ENCODE assay signal across 1 cellular context in the genomic region with DNA sequence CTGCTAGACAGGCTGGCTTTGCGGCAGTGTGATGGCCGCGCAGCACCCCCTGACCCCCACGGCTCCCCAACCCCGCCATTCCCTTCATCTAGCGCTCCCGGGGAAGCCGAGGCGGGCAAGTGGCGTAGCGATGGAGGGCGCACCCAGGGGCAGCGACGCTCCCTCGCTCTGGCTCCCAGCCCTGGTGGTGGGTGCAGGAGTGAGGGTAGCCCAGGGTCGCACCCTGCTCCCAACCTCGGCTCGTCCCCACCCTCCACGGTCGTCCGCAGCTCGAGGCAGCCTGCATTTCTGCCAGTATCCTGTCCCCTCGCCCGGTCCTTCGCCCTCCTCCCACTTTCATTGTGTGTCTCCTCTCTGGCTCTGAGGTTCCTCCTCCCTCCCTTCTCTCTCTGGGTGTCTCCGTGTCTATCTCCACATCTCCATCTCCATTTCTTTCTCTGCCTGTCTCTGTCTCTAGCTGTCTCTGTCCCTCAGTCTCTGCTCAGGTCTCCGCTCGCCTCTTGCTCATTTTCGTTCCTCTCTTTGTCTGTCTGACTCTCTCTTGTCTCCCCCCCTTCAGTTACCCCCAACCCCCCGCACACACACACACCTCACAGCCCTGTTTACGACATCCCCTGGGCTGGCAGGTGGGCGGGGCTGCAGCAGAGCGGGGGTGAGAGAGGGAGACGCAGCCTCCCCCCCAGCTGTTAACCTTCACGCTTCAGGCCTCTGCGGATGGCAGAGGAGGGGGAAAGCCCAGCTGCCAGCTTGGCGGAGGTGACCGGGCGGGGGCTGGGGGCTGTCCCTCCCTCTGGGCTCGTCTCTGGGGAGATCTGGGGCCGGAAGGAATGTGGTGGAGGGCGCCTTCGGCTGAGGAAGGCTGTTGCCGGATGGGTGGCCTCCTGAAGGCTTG.
TF ChIP-seq lines count a peak whose summit lies in the region.

No MANE protein-coding gene starts in this region.

TF ChIP-seq in GM12878, 131 proteins besides CTCF, POLR2A, EP300 and RAD21 (continued from another document):
- TF ChIP-seq, protein P1, sequence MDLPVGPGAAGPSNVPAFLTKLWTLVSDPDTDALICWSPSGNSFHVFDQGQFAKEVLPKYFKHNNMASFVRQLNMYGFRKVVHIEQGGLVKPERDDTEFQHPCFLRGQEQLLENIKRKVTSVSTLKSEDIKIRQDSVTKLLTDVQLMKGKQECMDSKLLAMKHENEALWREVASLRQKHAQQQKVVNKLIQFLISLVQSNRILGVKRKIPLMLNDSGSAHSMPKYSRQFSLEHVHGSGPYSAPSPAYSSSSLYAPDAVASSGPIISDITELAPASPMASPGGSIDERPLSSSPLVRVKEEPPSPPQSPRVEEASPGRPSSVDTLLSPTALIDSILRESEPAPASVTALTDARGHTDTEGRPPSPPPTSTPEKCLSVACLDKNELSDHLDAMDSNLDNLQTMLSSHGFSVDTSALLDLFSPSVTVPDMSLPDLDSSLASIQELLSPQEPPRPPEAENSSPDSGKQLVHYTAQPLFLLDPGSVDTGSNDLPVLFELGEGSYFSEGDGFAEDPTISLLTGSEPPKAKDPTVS (IDR thresholded peaks at IDR 0.05; ENCODE audit: low read depth, low read length) = no peak
- no peak for TF ChIP-seq STAT3 (IDR thresholded peaks at IDR 0.05; ENCODE audit: low read depth, low read length)
- no peak for TF ChIP-seq WRNIP1 (IDR thresholded peaks at IDR 0.05; ENCODE audit: borderline replicate concordance, low read depth, low read length)
- TF ChIP-seq ZNF24 (IDR thresholded peaks at IDR 0.05) = peak; percentile 65; the same call in 1 of the 2 replicates
- peak; percentile 85 for TF ChIP-seq TCF3 (IDR thresholded peaks at IDR 0.05; ENCODE audit: borderline replicate concordance, insufficient read depth, low read depth, low read length)
- TF ChIP-seq, protein P2, sequence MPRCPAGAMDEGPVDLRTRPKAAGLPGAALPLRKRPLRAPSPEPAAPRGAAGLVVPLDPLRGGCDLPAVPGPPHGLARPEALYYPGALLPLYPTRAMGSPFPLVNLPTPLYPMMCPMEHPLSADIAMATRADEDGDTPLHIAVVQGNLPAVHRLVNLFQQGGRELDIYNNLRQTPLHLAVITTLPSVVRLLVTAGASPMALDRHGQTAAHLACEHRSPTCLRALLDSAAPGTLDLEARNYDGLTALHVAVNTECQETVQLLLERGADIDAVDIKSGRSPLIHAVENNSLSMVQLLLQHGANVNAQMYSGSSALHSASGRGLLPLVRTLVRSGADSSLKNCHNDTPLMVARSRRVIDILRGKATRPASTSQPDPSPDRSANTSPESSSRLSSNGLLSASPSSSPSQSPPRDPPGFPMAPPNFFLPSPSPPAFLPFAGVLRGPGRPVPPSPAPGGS (IDR thresholded peaks at IDR 0.05; ENCODE audit: borderline replicate concordance, insufficient read depth, low read depth, low read length, poor library complexity, severe bottlenecking) = peak; percentile 57
- TF ChIP-seq, protein P3, sequence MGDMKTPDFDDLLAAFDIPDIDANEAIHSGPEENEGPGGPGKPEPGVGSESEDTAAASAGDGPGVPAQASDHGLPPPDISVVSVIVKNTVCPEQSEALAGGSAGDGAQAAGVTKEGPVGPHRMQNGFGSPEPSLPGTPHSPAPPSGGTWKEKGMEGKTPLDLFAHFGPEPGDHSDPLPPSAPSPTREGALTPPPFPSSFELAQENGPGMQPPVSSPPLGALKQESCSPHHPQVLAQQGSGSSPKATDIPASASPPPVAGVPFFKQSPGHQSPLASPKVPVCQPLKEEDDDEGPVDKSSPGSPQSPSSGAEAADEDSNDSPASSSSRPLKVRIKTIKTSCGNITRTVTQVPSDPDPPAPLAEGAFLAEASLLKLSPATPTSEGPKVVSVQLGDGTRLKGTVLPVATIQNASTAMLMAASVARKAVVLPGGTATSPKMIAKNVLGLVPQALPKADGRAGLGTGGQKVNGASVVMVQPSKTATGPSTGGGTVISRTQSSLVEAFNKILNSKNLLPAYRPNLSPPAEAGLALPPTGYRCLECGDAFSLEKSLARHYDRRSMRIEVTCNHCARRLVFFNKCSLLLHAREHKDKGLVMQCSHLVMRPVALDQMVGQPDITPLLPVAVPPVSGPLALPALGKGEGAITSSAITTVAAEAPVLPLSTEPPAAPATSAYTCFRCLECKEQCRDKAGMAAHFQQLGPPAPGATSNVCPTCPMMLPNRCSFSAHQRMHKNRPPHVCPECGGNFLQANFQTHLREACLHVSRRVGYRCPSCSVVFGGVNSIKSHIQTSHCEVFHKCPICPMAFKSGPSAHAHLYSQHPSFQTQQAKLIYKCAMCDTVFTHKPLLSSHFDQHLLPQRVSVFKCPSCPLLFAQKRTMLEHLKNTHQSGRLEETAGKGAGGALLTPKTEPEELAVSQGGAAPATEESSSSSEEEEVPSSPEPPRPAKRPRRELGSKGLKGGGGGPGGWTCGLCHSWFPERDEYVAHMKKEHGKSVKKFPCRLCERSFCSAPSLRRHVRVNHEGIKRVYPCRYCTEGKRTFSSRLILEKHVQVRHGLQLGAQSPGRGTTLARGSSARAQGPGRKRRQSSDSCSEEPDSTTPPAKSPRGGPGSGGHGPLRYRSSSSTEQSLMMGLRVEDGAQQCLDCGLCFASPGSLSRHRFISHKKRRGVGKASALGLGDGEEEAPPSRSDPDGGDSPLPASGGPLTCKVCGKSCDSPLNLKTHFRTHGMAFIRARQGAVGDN (IDR thresholded peaks at IDR 0.05) = peak; percentile 85
- TF ChIP-seq EZH2 (IDR thresholded peaks at IDR 0.05; ENCODE audit: borderline replicate concordance, control insufficient read depth, low read depth, low read length) = no peak
- TF ChIP-seq, protein P4, sequence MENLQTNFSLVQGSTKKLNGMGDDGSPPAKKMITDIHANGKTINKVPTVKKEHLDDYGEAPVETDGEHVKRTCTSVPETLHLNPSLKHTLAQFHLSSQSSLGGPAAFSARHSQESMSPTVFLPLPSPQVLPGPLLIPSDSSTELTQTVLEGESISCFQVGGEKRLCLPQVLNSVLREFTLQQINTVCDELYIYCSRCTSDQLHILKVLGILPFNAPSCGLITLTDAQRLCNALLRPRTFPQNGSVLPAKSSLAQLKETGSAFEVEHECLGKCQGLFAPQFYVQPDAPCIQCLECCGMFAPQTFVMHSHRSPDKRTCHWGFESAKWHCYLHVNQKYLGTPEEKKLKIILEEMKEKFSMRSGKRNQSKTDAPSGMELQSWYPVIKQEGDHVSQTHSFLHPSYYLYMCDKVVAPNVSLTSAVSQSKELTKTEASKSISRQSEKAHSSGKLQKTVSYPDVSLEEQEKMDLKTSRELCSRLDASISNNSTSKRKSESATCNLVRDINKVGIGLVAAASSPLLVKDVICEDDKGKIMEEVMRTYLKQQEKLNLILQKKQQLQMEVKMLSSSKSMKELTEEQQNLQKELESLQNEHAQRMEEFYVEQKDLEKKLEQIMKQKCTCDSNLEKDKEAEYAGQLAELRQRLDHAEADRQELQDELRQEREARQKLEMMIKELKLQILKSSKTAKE (IDR thresholded peaks at IDR 0.05; ENCODE audit: low read depth, poor library complexity, severe bottlenecking) = peak; percentile 71
- TF ChIP-seq, protein P5, sequence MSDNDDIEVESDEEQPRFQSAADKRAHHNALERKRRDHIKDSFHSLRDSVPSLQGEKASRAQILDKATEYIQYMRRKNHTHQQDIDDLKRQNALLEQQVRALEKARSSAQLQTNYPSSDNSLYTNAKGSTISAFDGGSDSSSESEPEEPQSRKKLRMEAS (IDR thresholded peaks at IDR 0.05; ENCODE audit: low read depth, low read length) = peak; percentile 13; the same call in 1 of the 2 replicates
- no peak for TF ChIP-seq SPI1 (IDR thresholded peaks at IDR 0.05; ENCODE audit: borderline replicate concordance, insufficient read depth, low read depth, low read length)
- peak; percentile 98 for TF ChIP-seq NBN (IDR thresholded peaks at IDR 0.05)
- peak; percentile 57; the same call in 1 of the 2 replicates for TF ChIP-seq PAX5 (IDR thresholded peaks at IDR 0.05; ENCODE audit: borderline replicate concordance, low read depth, low read length)
- TF ChIP-seq, protein P6, sequence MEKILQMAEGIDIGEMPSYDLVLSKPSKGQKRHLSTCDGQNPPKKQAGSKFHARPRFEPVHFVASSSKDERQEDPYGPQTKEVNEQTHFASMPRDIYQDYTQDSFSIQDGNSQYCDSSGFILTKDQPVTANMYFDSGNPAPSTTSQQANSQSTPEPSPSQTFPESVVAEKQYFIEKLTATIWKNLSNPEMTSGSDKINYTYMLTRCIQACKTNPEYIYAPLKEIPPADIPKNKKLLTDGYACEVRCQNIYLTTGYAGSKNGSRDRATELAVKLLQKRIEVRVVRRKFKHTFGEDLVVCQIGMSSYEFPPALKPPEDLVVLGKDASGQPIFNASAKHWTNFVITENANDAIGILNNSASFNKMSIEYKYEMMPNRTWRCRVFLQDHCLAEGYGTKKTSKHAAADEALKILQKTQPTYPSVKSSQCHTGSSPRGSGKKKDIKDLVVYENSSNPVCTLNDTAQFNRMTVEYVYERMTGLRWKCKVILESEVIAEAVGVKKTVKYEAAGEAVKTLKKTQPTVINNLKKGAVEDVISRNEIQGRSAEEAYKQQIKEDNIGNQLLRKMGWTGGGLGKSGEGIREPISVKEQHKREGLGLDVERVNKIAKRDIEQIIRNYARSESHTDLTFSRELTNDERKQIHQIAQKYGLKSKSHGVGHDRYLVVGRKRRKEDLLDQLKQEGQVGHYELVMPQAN (conservative IDR thresholded peaks at IDR 0.05) = no peak
- TF ChIP-seq TAF1 (IDR thresholded peaks at IDR 0.05; ENCODE audit: borderline replicate concordance, low read depth, low read length) = no peak
